9 cellular contexts compared by ENCODE assay signal in genomic region chr7:1569440-1569832, GRCh38. TPM values are rescaled to one million over a fixed set of nuclear protein-coding genes. Genes with fewer than 3 reads are reported as not detected.
A peak's percentile ranks its signal among the peaks of the same experiment; 100 is the strongest.
DNase-seq lines count a peak whose midpoint lies in the region; ATAC-seq and TF ChIP-seq lines count a peak whose summit lies in the region.
"Had no signal": no experiment of that assay in that cellular context is flagged by ENCODE, and none has a peak within 500 bp of the region (broad histone marks: within the 10 kb centered on the region; RNA-seq: fewer than 3 reads in every experiment).

No MANE protein-coding gene starts in this region.

- no peaks in the 10 kb centered on the region for H3K9me3 Mint-ChIP-seq in stimulated activated effector memory CD8-positive, alpha-beta T cell treated with anti-CD3 and anti-CD28 coated beads, Interleukin-12 subunit alpha, Interleukin-12 subunit beta, amount 100 ng/mL, for 72 hours

- H3K4me1 ChIP-seq in GM23248 (ENCODE audit: insufficient read depth) (peaks cover 42% of the 10 kb centered on the region), SJCRH30 (no peaks in the 10 kb centered on the region), gastroesophageal sphincter (peaks cover 0 to 40% (median 12%) of the 10 kb centered on the region in 3 donors)

- no peaks in the 10 kb centered on the region for H3K9me2 ChIP-seq in GM23248 (ENCODE audit: insufficient read depth)

- peaks cover 45% of the 10 kb centered on the region for H3K4me1 Mint-ChIP-seq in stimulated activated effector memory CD8-positive, alpha-beta T cell treated with anti-CD3 and anti-CD28 coated beads, Interleukin-12 subunit alpha, Interleukin-12 subunit beta, amount 100 ng/mL, for 72 hours

- CTCF ChIA-PET in GM10248 (lab: Yijun Ruan, JAX), result interaction anchor here (1.6 kb wide), 1 partner anchor 10 kb away, joined by 5 read pairs; no protein-coding TSS in a partner anchor

- H3K9ac ChIP-seq in GM23248, result peak overlapping the region; percentile 98

- H3K27me3 ChIP-seq in GM23248 (replicated peaks; ENCODE audit: insufficient read depth), result no peaks in the 10 kb centered on the region
- H3K27me3 ChIP-seq in SJCRH30, result no peaks in the 10 kb centered on the region
- H3K27me3 ChIP-seq in gastroesophageal sphincter, result no peaks in the 10 kb centered on the region

- ATAC-seq in gastroesophageal sphincter (peak; percentile 24), HG03521 (IDR thresholded peaks at IDR 0.05; ENCODE audit: unreplicated experiment) (no peak)
- ATAC-seq in stimulated activated effector memory CD8-positive, alpha-beta T cell treated with anti-CD3 and anti-CD28 coated beads, Interleukin-12 subunit alpha, Interleukin-12 subunit beta, amount 100 ng/mL, for 72 hours, result peak; percentile 33

- peak overlapping the region; percentile 84 for H3K4me3 ChIP-seq in GM23248
- peak overlapping the region; percentile 72 for H3K4me3 ChIP-seq in SJCRH30
- H3K4me3 ChIP-seq in gastroesophageal sphincter, result peak overlapping the region; percentile 46 to 90

- H3K36me3 Mint-ChIP-seq in stimulated activated effector memory CD8-positive, alpha-beta T cell treated with anti-CD3 and anti-CD28 coated beads, Interleukin-12 subunit alpha, Interleukin-12 subunit beta, amount 100 ng/mL, for 72 hours, result peaks cover 39% of the 10 kb centered on the region

- H3K79me2 ChIP-seq in GM23248 (ENCODE audit: insufficient read depth), result peaks cover 22% of the 10 kb centered on the region

- peak overlapping the region; percentile 96 for H3K27ac Mint-ChIP-seq in stimulated activated effector memory CD8-positive, alpha-beta T cell treated with anti-CD3 and anti-CD28 coated beads, Interleukin-12 subunit alpha, Interleukin-12 subunit beta, amount 100 ng/mL, for 72 hours

- H3K36me3 ChIP-seq in GM23248 (ENCODE audit: low read depth) (no peaks in the 10 kb centered on the region), SJCRH30 (no peaks in the 10 kb centered on the region), gastroesophageal sphincter (peaks cover 0 to 35% of the 10 kb centered on the region in 2 donors)

- POLR2A ChIA-PET in GM10248 (lab: Yijun Ruan, JAX), result no interaction called here

- no peaks in the 10 kb centered on the region for H3K9me3 ChIP-seq in GM23248 (ENCODE audit: low read depth)
- no peaks in the 10 kb centered on the region for H3K9me3 ChIP-seq in SJCRH30 (replicated peaks)
- H3K9me3 ChIP-seq in gastroesophageal sphincter, result no peaks in the 10 kb centered on the region

- in situ Hi-C loops in GM23248 (cut with MboI), result no loop called here

- TF ChIP-seq CTCF in gastroesophageal sphincter (IDR thresholded peaks at IDR 0.05) (no peak), GM10248 (IDR thresholded peaks at IDR 0.05; ENCODE audit: control extremely low read depth, extremely low read depth, low read depth, missing control alignments) (no peak)

- no peak for TF ChIP-seq EP300 in gastroesophageal sphincter (IDR thresholded peaks at IDR 0.05)

- WGBS in GM23248 (ENCODE audit: low coverage in 1 of 2, low lambda C conversion rate in 2 of 2, missing lambda C conversion rate in 2 of 2), 2 experiments, result 8 to 11% methylated on average over 26 to 27 of the region's 27 CpGs
- WGBS in gastroesophageal sphincter (ENCODE audit: low coverage in 1 of 2), 2 donors, result 2 to 29% methylated on average over 16 to 19 of the region's 27 CpGs

- H2AFZ ChIP-seq in GM23248, result peak overlapping the region; percentile 66; the same call in 1 of the 2 replicates

- H3K4me2 ChIP-seq in GM23248 (ENCODE audit: unreplicated experiment), result peak overlapping the region; percentile 86

- TF ChIP-seq POLR2A in gastroesophageal sphincter (IDR thresholded peaks at IDR 0.05), result no peak

- DNase-seq in GM23248 (no peak), SJCRH30 (no peak), GM19238 (ENCODE audit: insufficient read length, low spot score) (no peak), GM10248 (ENCODE audit: extremely low spot score) (no peak), NCI-H2081 (lab: John Stamatoyannopoulos, UW) (no peak)
- DNase-seq in stimulated activated effector memory CD8-positive, alpha-beta T cell treated with anti-CD3 and anti-CD28 coated beads, Interleukin-12 subunit alpha, Interleukin-12 subunit beta, amount 100 ng/mL, for 72 hours (ENCODE audit: low spot score in 2 of 2), result no peak

- H3F3A ChIP-seq in GM23248 (ENCODE audit: insufficient read depth), result peaks cover 32% of the 10 kb centered on the region

- H4K20me1 ChIP-seq in GM23248 (ENCODE audit: insufficient read depth), result no peaks in the 10 kb centered on the region

- peak overlapping the region; percentile 89 for H3K4me3 Mint-ChIP-seq in stimulated activated effector memory CD8-positive, alpha-beta T cell treated with anti-CD3 and anti-CD28 coated beads, Interleukin-12 subunit alpha, Interleukin-12 subunit beta, amount 100 ng/mL, for 72 hours

- H3K27ac ChIP-seq in GM23248, result peak overlapping the region; percentile 99
- H3K27ac ChIP-seq in SJCRH30, result peak overlapping the region; percentile 30; the same call in 1 of the 2 replicates
- H3K27ac ChIP-seq in gastroesophageal sphincter, result peak overlapping the region; percentile 39 to 96 (median 92)

RNA-seq across cellular contexts. Expression of gene PSMG3, which starts 0.4 kb away (rescaled TPM):
- 28.3 and 36.8 TPM in 2 replicates for total RNA-seq in GM23248 (2014; rRNA removed; shearing (Covaris generic))
- 56.2 and 58.1 TPM in 2 replicates for polyA plus RNA-seq in GM23248 (2016; fragmentation: Nextera tagmentation; extraction: Ambion mirVana)
- 22.5 and 28.9 TPM in 2 replicates for total RNA-seq in SJCRH30 (2014; rRNA removed; shearing (Covaris generic))
- 10 to 100 TPM; 27.7 to 36.6 (median 35.7) TPM for total RNA-seq in gastroesophageal sphincter

RNA-seq across cellular contexts. Expression of gene TMEM184A, which starts 13.4 kb away (rescaled TPM):
- total RNA-seq in GM23248 (2014; rRNA removed; shearing (Covaris generic)), result not detected in 2 replicates
- not detected in 2 replicates for polyA plus RNA-seq in GM23248 (2016; fragmentation: Nextera tagmentation; extraction: Ambion mirVana)
- total RNA-seq in SJCRH30 (2014; rRNA removed; shearing (Covaris generic)), result not detected in 2 replicates
- total RNA-seq in gastroesophageal sphincter, result 1 to 10 TPM in 1 of 4 donors, under 1 TPM in 2, not detected in 1; 0.15 to 1.5 (median 0.31) TPM
- total RNA-seq: activated CD8-positive, alpha-beta memory T cell treated with anti-CD3 and anti-CD28 coated beads for 36 hours had no signal

RNA-seq across cellular contexts. Expression of gene MAFK, which starts 38.9 kb away (rescaled TPM):
- total RNA-seq in GM23248 (2014; rRNA removed; shearing (Covaris generic)), result 35.0 and 45.9 TPM in 2 replicates
- polyA plus RNA-seq in GM23248 (2016; fragmentation: Nextera tagmentation; extraction: Ambion mirVana), result 3.5 and 3.8 TPM in 2 replicates
- total RNA-seq in SJCRH30 (2014; rRNA removed; shearing (Covaris generic)), result 0.86 and 1.6 TPM in 2 replicates
- total RNA-seq in gastroesophageal sphincter, result 100 to 1,000 TPM in 1 of 4 donors, 10 to 100 TPM in 3; 64.6 to 104 (median 77.0) TPM

Comparison
In these comparisons a context has a peak if more than half of its experiments do, and no peak if none do; other contexts are left out.
1. H3K27ac ChIP-seq: peak in every context shown above with its lines; median percentile 99 in GM23248; 92 in gastroesophageal sphincter; 30 in SJCRH30.
2. RNA of gene MAFK, which starts 38.9 kb away (total RNA-seq): 64.6 to 104 TPM in gastroesophageal sphincter and 35.0 to 45.9 TPM in GM23248; 0.86 to 1.6 TPM in SJCRH30; every median in the first group is over 10 times any median in the second.
3. Peak in every context shown above with its lines, with median percentiles within 50 percentile points of each other: H3K4me3 ChIP-seq.